9 cellular contexts compared by ENCODE assay signal in the genomic region with DNA sequence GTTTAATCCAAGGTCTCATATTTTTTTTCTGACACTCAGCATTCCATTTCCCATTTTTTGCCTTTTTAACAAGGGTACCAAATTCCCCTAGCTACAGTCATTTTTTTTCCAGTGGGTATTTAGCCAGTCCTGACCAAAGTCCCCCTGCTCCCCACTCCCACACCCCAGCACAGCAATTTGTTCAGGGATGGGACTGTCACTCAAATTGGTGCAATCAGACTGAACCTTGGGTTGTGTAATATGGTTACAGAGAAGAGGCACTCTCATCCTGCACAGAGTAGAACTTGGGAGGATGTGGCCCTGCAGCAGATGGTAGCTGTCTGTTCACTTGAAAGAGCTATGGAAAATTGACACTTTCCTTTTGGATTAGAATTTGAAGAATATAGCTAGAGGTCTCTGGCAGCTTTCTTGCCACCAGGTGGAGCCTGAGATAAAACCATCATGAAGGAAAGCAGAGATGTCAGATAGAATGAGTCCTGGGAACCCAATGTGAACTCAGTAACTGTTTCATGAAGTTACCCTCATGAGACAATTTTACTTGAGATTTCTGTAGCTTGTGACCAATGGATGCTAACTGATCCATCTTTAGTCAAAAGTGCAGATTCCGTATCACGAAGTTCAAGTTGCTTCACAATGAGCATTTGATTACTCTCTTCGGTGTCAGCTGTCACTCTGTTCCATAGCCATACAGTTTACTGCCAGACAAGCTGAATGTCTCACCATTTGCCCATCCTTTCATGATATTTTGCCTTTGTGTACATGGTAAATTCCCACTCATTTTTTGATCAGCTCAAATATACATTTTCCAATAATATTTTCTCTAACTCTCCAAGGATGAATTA.
DNase-seq lines count a peak whose midpoint lies in the region; ATAC-seq and TF ChIP-seq lines count a peak whose summit lies in the region.
"Had no signal": no experiment of that assay in that cellular context is flagged by ENCODE, and none has a peak within 500 bp of the region (broad histone marks: within the 10 kb centered on the region; RNA-seq: fewer than 3 reads in every experiment).

No MANE protein-coding gene starts in this region.

- H3K9me3 ChIP-seq in prostate gland = no peaks in the 10 kb centered on the region

- 95% methylated on average over 3 of the region's 3 CpGs for WGBS in prostate gland

- H3K36me3 ChIP-seq in prostate gland = no peaks in the 10 kb centered on the region

- TF ChIP-seq CTCF in prostate gland (IDR thresholded peaks at IDR 0.05) = peak in 3 of 4 experiments; percentile 18 to 47 (median 25)

- H3K36me3 Mint-ChIP-seq in activated T-helper 17 cell treated with anti-CD3 and anti-CD28 coated beads, Interleukin-2, amount 50 U/mL, for 72 hours (ENCODE audit: low read depth) = no peaks in the 10 kb centered on the region

- H3K4me1 ChIP-seq in prostate gland (replicated peaks) = no peaks in the 10 kb centered on the region

- TF ChIP-seq POLR2A in prostate gland (IDR thresholded peaks at IDR 0.05) = no peak

- DNase-seq in Daoy (ENCODE audit: low read depth) (peak; percentile 14), NCI-H69 (lab: John Stamatoyannopoulos, UW) (peak; percentile 77), ecto neural progenitor cell (ENCODE audit: low spot score) (peak; percentile 49), prostate gland (ENCODE audit: low spot score) (peak; percentile 8)
- DNase-seq in activated CD4-positive, alpha-beta T cell treated with anti-CD3 and anti-CD28 coated beads, Interleukin-2, amount 50 U/mL, for 4 hours = no peak

- no peaks in the 10 kb centered on the region for H3K27me3 ChIP-seq in prostate gland (replicated peaks; ENCODE audit: insufficient read depth)

- H3K4me3 ChIP-seq in prostate gland = no peak overlapping the region
- H3K4me3 ChIP-seq: SK-N-MC had no signal

- H3K27me3 Mint-ChIP-seq in activated T-helper 17 cell treated with anti-CD3 and anti-CD28 coated beads, Interleukin-2, amount 50 U/mL, for 72 hours = no peaks in the 10 kb centered on the region

- no peak overlapping the region for H3K4me3 Mint-ChIP-seq in activated T-helper 17 cell treated with anti-CD3 and anti-CD28 coated beads, Interleukin-2, amount 50 U/mL, for 72 hours

- no peak overlapping the region for H3K27ac ChIP-seq in prostate gland
- H3K27ac ChIP-seq: SK-N-MC had no signal

- H3K9me3 Mint-ChIP-seq in activated T-helper 17 cell treated with anti-CD3 and anti-CD28 coated beads, Interleukin-2, amount 50 U/mL, for 72 hours = peaks cover 11% of the 10 kb centered on the region

- no peaks in the 10 kb centered on the region for H3K4me1 Mint-ChIP-seq in activated T-helper 17 cell treated with anti-CD3 and anti-CD28 coated beads, Interleukin-2, amount 50 U/mL, for 72 hours

- no peak overlapping the region for H3K27ac Mint-ChIP-seq in activated T-helper 17 cell treated with anti-CD3 and anti-CD28 coated beads, Interleukin-2, amount 50 U/mL, for 72 hours

- intact Hi-C loops in prostate gland (cut with DNase I) = no loop called here

- peak; percentile 75 for ATAC-seq in HG02885 (IDR thresholded peaks at IDR 0.05; ENCODE audit: poor library complexity, unreplicated experiment)
- no peak for ATAC-seq in GM21447 (IDR thresholded peaks at IDR 0.05; ENCODE audit: unreplicated experiment)
- no peak for ATAC-seq in activated T-helper 17 cell treated with anti-CD3 and anti-CD28 coated beads, Interleukin-2, amount 50 U/mL, for 72 hours (replicated peaks)

Comparison
In these comparisons a context has a peak if more than half of its experiments do, and no peak if none do; other contexts are left out.
1. DNase-seq: peak in Daoy (single experiment), NCI-H69 (single experiment), ecto neural progenitor cell (single experiment) and prostate gland (single experiment); none in activated CD4-positive, alpha-beta T cell treated with anti-CD3 and anti-CD28 coated beads, Interleukin-2, amount 50 U/mL, for 4 hours (0 of 2).